ENCODE assay signal across 8 cellular contexts in genomic region chr7:45111298-45112223, GRCh38. TPM values are rescaled to one million over a fixed set of nuclear protein-coding genes. Genes with fewer than 3 reads are reported as not detected.
DNase-seq lines count a peak whose midpoint lies in the region; ATAC-seq and TF ChIP-seq lines count a peak whose summit lies in the region.

TBRG4 (minus strand) TSS chr7:45111697; CDS start chr7:45109237, 2,460 bp downstream.

- H3K4me3 Mint-ChIP-seq in activated naive CD8-positive, alpha-beta T cell treated with anti-CD3 and anti-CD28 coated beads for 36 hours, result peak within 1 kb of the TSS; percentile 98
- H3K4me3 Mint-ChIP-seq in glutamatergic neuron (ENCODE audit: unreplicated experiment), result peak within 1 kb of the TSS; percentile 99

- H3K27ac Mint-ChIP-seq in activated naive CD8-positive, alpha-beta T cell treated with anti-CD3 and anti-CD28 coated beads for 36 hours, result peak within 1 kb of the TSS; percentile 99
- peak within 1 kb of the TSS; percentile 92 for H3K27ac Mint-ChIP-seq in glutamatergic neuron (ENCODE audit: unreplicated experiment)

- H3K4me1 ChIP-seq in osteoblast (ENCODE audit: insufficient read depth, low read length) (peaks cover 18% of the 10 kb centered on the region), thoracic aorta (ENCODE audit: control insufficient read depth in 1 of 2, low read depth in 2 of 2) (peaks cover 16 to 32% of the 10 kb centered on the region in 2 donors)

- peak; percentile 97 for ATAC-seq in HG02642 (IDR thresholded peaks at IDR 0.05; ENCODE audit: poor library complexity, unreplicated experiment)
- peak; percentile 97 for ATAC-seq in thoracic aorta (ENCODE audit: insufficient number of reproducible peaks, low FRiP score, low read depth)

- H3K27me3 ChIP-seq in osteoblast (ENCODE audit: insufficient read depth, low read length), result peaks cover 7% of the 10 kb centered on the region
- no peaks in the 10 kb centered on the region for H3K27me3 ChIP-seq in thoracic aorta (replicated peaks; ENCODE audit: insufficient read depth)

- no peaks in the 10 kb centered on the region for H3K9me3 Mint-ChIP-seq in activated naive CD8-positive, alpha-beta T cell treated with anti-CD3 and anti-CD28 coated beads for 36 hours
- H3K9me3 Mint-ChIP-seq in glutamatergic neuron (ENCODE audit: unreplicated experiment), result peaks cover 13% of the 10 kb centered on the region

- H3K36me3 ChIP-seq in osteoblast (ENCODE audit: insufficient read depth, low read length) (peaks cover 29% of the 10 kb centered on the region), thoracic aorta (peaks cover 23% of the 10 kb centered on the region)

- peaks cover 48% of the 10 kb centered on the region for H3K79me2 ChIP-seq in osteoblast (ENCODE audit: insufficient read depth, low read length)

- TF ChIP-seq CTCF in GM12865 (IDR thresholded peaks at IDR 0.05; ENCODE audit: insufficient read depth, low read depth, low read length, missing control alignments) (peak; percentile 17), glutamatergic neuron (IDR thresholded peaks at IDR 0.05; ENCODE audit: partially characterized antibody, unreplicated experiment) (no peak), osteoblast (IDR thresholded peaks at IDR 0.05; ENCODE audit: extremely low read depth, low read depth, low read length) (peak; percentile 30), thoracic aorta (IDR thresholded peaks at IDR 0.05) (no peak)

- H3K4me2 ChIP-seq in osteoblast (ENCODE audit: insufficient read depth, low read length), result peak within 1 kb of the TSS; percentile 87

- H2AFZ ChIP-seq in osteoblast (ENCODE audit: low read length), result peak within 1 kb of the TSS; percentile 99

- peaks cover 38% of the 10 kb centered on the region for H3K36me3 Mint-ChIP-seq in activated naive CD8-positive, alpha-beta T cell treated with anti-CD3 and anti-CD28 coated beads for 36 hours
- no peaks in the 10 kb centered on the region for H3K36me3 Mint-ChIP-seq in glutamatergic neuron (ENCODE audit: unreplicated experiment)

- DNase-seq in GM12865 (ENCODE audit: low read depth) (peak; percentile 96), NCI-H1105 (lab: John Stamatoyannopoulos, UW) (peak; percentile 94), SKM-1 treated with dmso at 0.1 percent for 144 hours (lab: John Stamatoyannopoulos, UW; ENCODE audit: unreplicated experiment) (peak; percentile 92), glutamatergic neuron (peak; percentile 96), osteoblast (ENCODE audit: insufficient read length, low spot score, missing footprints) (peak; percentile 97), thoracic aorta (ENCODE audit: low spot score) (peak; percentile 80)
- peak; percentile 96 for DNase-seq in activated naive CD8-positive, alpha-beta T cell treated with anti-CD3 and anti-CD28 coated beads for 36 hours

- H3K27ac ChIP-seq in osteoblast (ENCODE audit: low read depth, low read length) (peak within 1 kb of the TSS; percentile 96), thoracic aorta (peak within 1 kb of the TSS; percentile 87 to 97)

- H3K4me3 ChIP-seq in GM12865 (ENCODE audit: low read depth, low read length) (peak within 1 kb of the TSS; percentile 77), osteoblast (ENCODE audit: insufficient read depth, low read length) (peak within 1 kb of the TSS; percentile 92), thoracic aorta (peak within 1 kb of the TSS; percentile 81)

- H3K9me3 ChIP-seq in osteoblast (ENCODE audit: low read depth, low read length) (no peaks in the 10 kb centered on the region), thoracic aorta (no peaks in the 10 kb centered on the region)

- peaks cover 35% of the 10 kb centered on the region for H3K4me1 Mint-ChIP-seq in activated naive CD8-positive, alpha-beta T cell treated with anti-CD3 and anti-CD28 coated beads for 36 hours
- H3K4me1 Mint-ChIP-seq in glutamatergic neuron (ENCODE audit: low read depth, unreplicated experiment), result peaks cover 5% of the 10 kb centered on the region

- peaks cover 10% of the 10 kb centered on the region for H3K27me3 Mint-ChIP-seq in activated naive CD8-positive, alpha-beta T cell treated with anti-CD3 and anti-CD28 coated beads for 36 hours
- H3K27me3 Mint-ChIP-seq in glutamatergic neuron (ENCODE audit: unreplicated experiment), result peaks cover 8% of the 10 kb centered on the region

- peaks cover 30% of the 10 kb centered on the region for H4K20me1 ChIP-seq in osteoblast (ENCODE audit: insufficient read depth, low read length)

RNA-seq across cellular contexts. Expression of gene TBRG4, which starts in this region (rescaled TPM):
- 100 to 1,000 TPM; 205 to 207 TPM for total RNA-seq in activated naive CD8-positive, alpha-beta T cell treated with anti-CD3 and anti-CD28 coated beads for 36 hours
- 90.1 TPM for total RNA-seq in glutamatergic neuron (ENCODE audit: unreplicated experiment)
- 41.5 and 43.1 TPM in 2 replicates for total RNA-seq in osteoblast
- 10 to 100 TPM; 47.8 to 67.1 TPM for total RNA-seq in thoracic aorta

Comparison
In these comparisons a context has a peak if more than half of its experiments do, and no peak if none do; other contexts are left out.
1. Peak in every context shown above with its lines: DNase-seq, ATAC-seq, H3K4me3 ChIP-seq and H3K27ac ChIP-seq.
2. CTCF ChIP-seq: peak in GM12865 (single experiment) and osteoblast (single experiment); none in glutamatergic neuron (single experiment) and thoracic aorta (single experiment).